In the genomic region with DNA sequence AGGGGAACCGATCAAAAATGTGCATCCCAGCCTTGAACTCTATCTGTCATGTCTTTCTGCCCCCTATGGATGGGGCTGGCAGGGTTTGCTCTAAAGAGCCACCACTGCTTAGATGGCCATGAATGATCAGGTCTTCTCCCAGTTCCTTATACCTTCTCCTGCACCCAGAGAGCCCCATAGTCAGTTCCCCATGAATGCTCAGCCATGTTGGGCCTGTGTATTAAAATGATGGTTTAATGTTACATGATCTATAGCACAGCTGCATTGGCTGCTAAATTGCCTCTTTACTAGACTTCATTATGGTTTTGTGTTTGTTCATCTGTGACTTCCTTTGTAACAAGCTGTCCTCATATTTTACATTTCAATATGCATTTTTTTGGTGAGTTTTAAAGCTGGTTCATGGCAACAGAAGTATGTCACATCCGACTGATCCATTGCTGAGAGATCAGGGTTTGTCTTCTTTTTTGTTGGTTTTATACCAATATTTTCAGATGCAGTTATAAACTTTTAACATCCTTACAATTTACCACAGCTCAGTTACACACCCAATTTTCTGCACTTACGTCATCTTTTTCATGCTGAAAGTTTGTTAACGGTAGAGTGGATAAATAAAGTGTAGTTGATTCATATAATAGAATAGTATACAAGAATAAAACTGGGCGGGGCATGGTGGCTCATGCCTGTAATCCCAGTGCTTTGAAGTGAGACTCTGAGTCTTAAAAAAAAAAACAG, we compare ENCODE assay signal across 1 cellular context.
TF ChIP-seq lines count a peak whose summit lies in the region.

No MANE protein-coding gene starts in this region.

TF ChIP-seq in HepG2, 621 proteins besides CTCF, POLR2A, EP300 and RAD21:
- TF ChIP-seq GATAD1 (CRISPR knock-in tag; IDR thresholded peaks at IDR 0.05) (no peak), ZMYM4 (CRISPR knock-in tag; IDR thresholded peaks at IDR 0.05) (no peak), ATF7 (IDR thresholded peaks at IDR 0.05) (peak; percentile 56; the same call in 1 of the 2 replicates), ATF7 (CRISPR knock-in tag; IDR thresholded peaks at IDR 0.05) (no peak), ZNF83 (CRISPR knock-in tag; IDR thresholded peaks at IDR 0.05; ENCODE audit: borderline replicate concordance) (no peak)
- TF ChIP-seq, protein P1, sequence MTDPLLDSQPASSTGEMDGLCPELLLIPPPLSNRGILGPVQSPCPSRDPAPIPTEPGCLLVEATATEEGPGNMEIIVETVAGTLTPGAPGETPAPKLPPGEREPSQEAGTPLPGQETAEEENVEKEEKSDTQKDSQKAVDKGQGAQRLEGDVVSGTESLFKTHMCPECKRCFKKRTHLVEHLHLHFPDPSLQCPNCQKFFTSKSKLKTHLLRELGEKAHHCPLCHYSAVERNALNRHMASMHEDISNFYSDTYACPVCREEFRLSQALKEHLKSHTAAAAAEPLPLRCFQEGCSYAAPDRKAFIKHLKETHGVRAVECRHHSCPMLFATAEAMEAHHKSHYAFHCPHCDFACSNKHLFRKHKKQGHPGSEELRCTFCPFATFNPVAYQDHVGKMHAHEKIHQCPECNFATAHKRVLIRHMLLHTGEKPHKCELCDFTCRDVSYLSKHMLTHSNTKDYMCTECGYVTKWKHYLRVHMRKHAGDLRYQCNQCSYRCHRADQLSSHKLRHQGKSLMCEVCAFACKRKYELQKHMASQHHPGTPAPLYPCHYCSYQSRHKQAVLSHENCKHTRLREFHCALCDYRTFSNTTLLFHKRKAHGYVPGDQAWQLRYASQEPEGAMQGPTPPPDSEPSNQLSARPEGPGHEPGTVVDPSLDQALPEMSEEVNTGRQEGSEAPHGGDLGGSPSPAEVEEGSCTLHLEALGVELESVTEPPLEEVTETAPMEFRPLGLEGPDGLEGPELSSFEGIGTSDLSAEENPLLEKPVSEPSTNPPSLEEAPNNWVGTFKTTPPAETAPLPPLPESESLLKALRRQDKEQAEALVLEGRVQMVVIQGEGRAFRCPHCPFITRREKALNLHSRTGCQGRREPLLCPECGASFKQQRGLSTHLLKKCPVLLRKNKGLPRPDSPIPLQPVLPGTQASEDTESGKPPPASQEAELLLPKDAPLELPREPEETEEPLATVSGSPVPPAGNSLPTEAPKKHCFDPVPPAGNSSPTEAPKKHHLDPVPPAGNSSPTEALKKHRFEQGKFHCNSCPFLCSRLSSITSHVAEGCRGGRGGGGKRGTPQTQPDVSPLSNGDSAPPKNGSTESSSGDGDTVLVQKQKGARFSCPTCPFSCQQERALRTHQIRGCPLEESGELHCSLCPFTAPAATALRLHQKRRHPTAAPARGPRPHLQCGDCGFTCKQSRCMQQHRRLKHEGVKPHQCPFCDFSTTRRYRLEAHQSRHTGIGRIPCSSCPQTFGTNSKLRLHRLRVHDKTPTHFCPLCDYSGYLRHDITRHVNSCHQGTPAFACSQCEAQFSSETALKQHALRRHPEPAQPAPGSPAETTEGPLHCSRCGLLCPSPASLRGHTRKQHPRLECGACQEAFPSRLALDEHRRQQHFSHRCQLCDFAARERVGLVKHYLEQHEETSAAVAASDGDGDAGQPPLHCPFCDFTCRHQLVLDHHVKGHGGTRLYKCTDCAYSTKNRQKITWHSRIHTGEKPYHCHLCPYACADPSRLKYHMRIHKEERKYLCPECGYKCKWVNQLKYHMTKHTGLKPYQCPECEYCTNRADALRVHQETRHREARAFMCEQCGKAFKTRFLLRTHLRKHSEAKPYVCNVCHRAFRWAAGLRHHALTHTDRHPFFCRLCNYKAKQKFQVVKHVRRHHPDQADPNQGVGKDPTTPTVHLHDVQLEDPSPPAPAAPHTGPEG (CRISPR knock-in tag; IDR thresholded peaks at IDR 0.05), result no peak
- TF ChIP-seq, protein P2, sequence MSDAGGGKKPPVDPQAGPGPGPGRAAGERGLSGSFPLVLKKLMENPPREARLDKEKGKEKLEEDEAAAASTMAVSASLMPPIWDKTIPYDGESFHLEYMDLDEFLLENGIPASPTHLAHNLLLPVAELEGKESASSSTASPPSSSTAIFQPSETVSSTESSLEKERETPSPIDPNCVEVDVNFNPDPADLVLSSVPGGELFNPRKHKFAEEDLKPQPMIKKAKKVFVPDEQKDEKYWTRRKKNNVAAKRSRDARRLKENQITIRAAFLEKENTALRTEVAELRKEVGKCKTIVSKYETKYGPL (CRISPR knock-in tag; IDR thresholded peaks at IDR 0.05), result no peak
